Comparison of ENCODE assay signal across 9 cellular contexts in the genomic region with DNA sequence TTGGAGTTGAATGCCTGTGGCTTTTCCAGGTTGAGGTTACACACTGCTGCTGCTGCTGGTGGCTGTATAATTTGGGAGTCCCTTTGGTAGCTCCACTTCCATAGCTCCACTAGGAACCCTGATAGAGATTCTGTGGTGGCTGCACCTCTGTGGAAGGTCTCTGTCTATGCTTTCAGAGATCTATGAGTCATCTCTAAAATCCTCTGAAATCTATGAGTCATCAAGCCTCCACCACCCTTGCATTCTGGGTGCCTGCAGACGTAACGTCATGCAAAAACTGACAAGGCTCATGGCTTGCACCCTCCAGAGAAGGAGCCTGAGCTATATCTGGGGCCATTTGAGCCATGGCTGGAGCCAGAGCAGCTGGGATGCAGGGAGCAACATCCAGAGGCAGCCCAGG.
A peak's percentile ranks its signal among the peaks of the same experiment; 100 is the strongest.
DNase-seq lines count a peak whose midpoint lies in the region; ATAC-seq and TF ChIP-seq lines count a peak whose summit lies in the region.
"Had no signal": no experiment of that assay in that cellular context is flagged by ENCODE, and none has a peak within 500 bp of the region (broad histone marks: within the 10 kb centered on the region; RNA-seq: fewer than 3 reads in every experiment).

No MANE protein-coding gene starts in this region.

- H3K27me3 ChIP-seq in tibial artery = no peaks in the 10 kb centered on the region

- H3K4me1 Mint-ChIP-seq in activated naive CD4-positive, alpha-beta T cell treated with anti-CD3 and anti-CD28 coated beads, Interleukin-2, amount 50 U/mL, for 24 hours = peaks cover 83% of the 10 kb centered on the region

- ATAC-seq in GM19463 (IDR thresholded peaks at IDR 0.05; ENCODE audit: unreplicated experiment) (no peak), GM21447 (IDR thresholded peaks at IDR 0.05; ENCODE audit: unreplicated experiment) (no peak)

- no peaks in the 10 kb centered on the region for H3K36me3 ChIP-seq in tibial artery

- peak; percentile 41 for DNase-seq in DMS53 (lab: John Stamatoyannopoulos, UW)
- DNase-seq in DMS53 treated with DMSO at 0.1 percent for 48 hours (lab: John Stamatoyannopoulos, UW; ENCODE audit: unreplicated experiment) = no peak
- DNase-seq in HS-27A (ENCODE audit: low read depth) = peak; percentile 51
- peak in 2 of 3 donors; percentile 18 to 36 for DNase-seq in stimulated activated CD4-positive, alpha-beta T cell treated with anti-CD3 and anti-CD28 coated beads, TNF-alpha, amount 100 ng/mL, for 48 hours (ENCODE audit: low read depth in 3 of 3)
- DNase-seq in tibial artery = no peak

- TF ChIP-seq CTCF in tibial artery (IDR thresholded peaks at IDR 0.05) = no peak

- no peak overlapping the region for H3K27ac ChIP-seq in tibial artery
- H3K27ac ChIP-seq: 22Rv1 had no signal

- H3K4me1 ChIP-seq in tibial artery = no peaks in the 10 kb centered on the region

- H3K27ac Mint-ChIP-seq in activated naive CD4-positive, alpha-beta T cell treated with anti-CD3 and anti-CD28 coated beads, Interleukin-2, amount 50 U/mL, for 24 hours = peak overlapping the region; percentile 89

- peaks cover 17% of the 10 kb centered on the region for H3K36me3 Mint-ChIP-seq in activated naive CD4-positive, alpha-beta T cell treated with anti-CD3 and anti-CD28 coated beads, Interleukin-2, amount 50 U/mL, for 24 hours

- intact Hi-C loops in tibial artery (cut with DNase I; ENCODE audit: low total_unique reads) = no loop called here

- H3K9me3 Mint-ChIP-seq in activated naive CD4-positive, alpha-beta T cell treated with anti-CD3 and anti-CD28 coated beads, Interleukin-2, amount 50 U/mL, for 24 hours = peaks cover 9% of the 10 kb centered on the region

- no peaks in the 10 kb centered on the region for H3K9me3 ChIP-seq in tibial artery

- H3K27me3 Mint-ChIP-seq in activated naive CD4-positive, alpha-beta T cell treated with anti-CD3 and anti-CD28 coated beads, Interleukin-2, amount 50 U/mL, for 24 hours = no peaks in the 10 kb centered on the region

- no peak overlapping the region for H3K4me3 ChIP-seq in tibial artery

- H3K4me3 Mint-ChIP-seq in activated naive CD4-positive, alpha-beta T cell treated with anti-CD3 and anti-CD28 coated beads, Interleukin-2, amount 50 U/mL, for 24 hours = peak overlapping the region; percentile 37

Comparison
In these comparisons a context has a peak if more than half of its experiments do, and no peak if none do; other contexts are left out.
1. DNase-seq: peak in DMS53 (single experiment), HS-27A (single experiment) and stimulated activated CD4-positive, alpha-beta T cell treated with anti-CD3 and anti-CD28 coated beads, TNF-alpha, amount 100 ng/mL, for 48 hours (2 of 3); none in DMS53 treated with DMSO at 0.1 percent for 48 hours (single experiment) and tibial artery (0 of 2).